15 cellular contexts compared by ENCODE assay signal in genomic region chr3:66104535-66104934, GRCh38.
DNase-seq lines count a peak whose midpoint lies in the region; ATAC-seq and TF ChIP-seq lines count a peak whose summit lies in the region.
"Had no signal": no experiment of that assay in that cellular context is flagged by ENCODE, and none has a peak within 500 bp of the region (broad histone marks: within the 10 kb centered on the region; RNA-seq: fewer than 3 reads in every experiment).

No MANE protein-coding gene starts in this region.

- H3K4me2 ChIP-seq in osteoblast (ENCODE audit: insufficient read depth, low read length), result no peak overlapping the region

- no peak overlapping the region for H3K4me3 Mint-ChIP-seq in Calu3 (ENCODE audit: low read depth, unreplicated experiment)
- H3K4me3 Mint-ChIP-seq in neural crest cell, result no peak overlapping the region
- H3K4me3 Mint-ChIP-seq: CD4-positive, CD25-positive, alpha-beta regulatory T cell; CD8-positive, alpha-beta memory T cell had no signal

- CTCF ChIA-PET in Calu3 (lab: Charles Lee), result interaction anchor here (0.6 to 0.9 kb wide), 2 partner anchors 54 to 143 kb away, joined by 3 to 4 read pairs; no protein-coding TSS in a partner anchor

- DNase-seq in Calu3 (peak; percentile 11), body of pancreas (no peak), epithelial cell of prostate (ENCODE audit: low read depth, low spot score) (peak; percentile 5), neural crest cell (ENCODE audit: low read depth, low spot score) (no peak), osteoblast (ENCODE audit: insufficient read length, low spot score, missing footprints) (no peak)
- DNase-seq: BE2C; C1 segment of cervical spinal cord; CD4-positive, CD25-positive, alpha-beta regulatory T cell; CD8-positive, alpha-beta memory T cell; COR-L47; GM23248 had no signal

- H3K9me3 Mint-ChIP-seq in Calu3 (ENCODE audit: low read depth, unreplicated experiment) (no peaks in the 10 kb centered on the region), neural crest cell (no peaks in the 10 kb centered on the region)
- H3K9me3 Mint-ChIP-seq: CD4-positive, CD25-positive, alpha-beta regulatory T cell had no signal

- intact Hi-C loops in Calu3 (cut with micrococcal nuclease; ENCODE audit: unreplicated experiment) (no loop called here), body of pancreas (cut with DNase I) (no loop called here)

- H4K20me1 ChIP-seq in osteoblast (ENCODE audit: insufficient read depth, low read length), result no peaks in the 10 kb centered on the region

- H3K4me3 ChIP-seq in body of pancreas (no peak overlapping the region), osteoblast (ENCODE audit: insufficient read depth, low read length) (no peak overlapping the region)
- H3K4me3 ChIP-seq: GM23248, HAP-1 had no signal

- H3K4me1 ChIP-seq in body of pancreas (no peaks in the 10 kb centered on the region), osteoblast (ENCODE audit: insufficient read depth, low read length) (peaks cover 13% of the 10 kb centered on the region)

- H3K36me3 Mint-ChIP-seq in Calu3 (ENCODE audit: insufficient read depth, unreplicated experiment) (no peaks in the 10 kb centered on the region), neural crest cell (ENCODE audit: low read depth) (no peaks in the 10 kb centered on the region)
- H3K36me3 Mint-ChIP-seq: CD4-positive, CD25-positive, alpha-beta regulatory T cell; CD8-positive, alpha-beta memory T cell had no signal

- TF ChIP-seq POLR2A in body of pancreas (IDR thresholded peaks at IDR 0.05), result no peak

- H2AFZ ChIP-seq in osteoblast (ENCODE audit: low read length), result no peak overlapping the region
- H2AFZ ChIP-seq: GM23248 had no signal

- H3K27ac Mint-ChIP-seq in Calu3 (ENCODE audit: unreplicated experiment) (peak overlapping the region; percentile 88), neural crest cell (ENCODE audit: unreplicated experiment) (peak overlapping the region; percentile 81)
- H3K27ac Mint-ChIP-seq: CD4-positive, CD25-positive, alpha-beta regulatory T cell; CD8-positive, alpha-beta memory T cell had no signal

- H3K27ac ChIP-seq in body of pancreas (peak overlapping the region in 2 of 4 donors; percentile 51 to 53), epithelial cell of prostate (no peak overlapping the region), osteoblast (ENCODE audit: low read depth, low read length) (no peak overlapping the region)
- H3K27ac ChIP-seq: GM23248 had no signal

- H3K27me3 Mint-ChIP-seq in Calu3 (ENCODE audit: unreplicated experiment) (no peaks in the 10 kb centered on the region), neural crest cell (ENCODE audit: low read depth) (no peaks in the 10 kb centered on the region)
- H3K27me3 Mint-ChIP-seq: CD4-positive, CD25-positive, alpha-beta regulatory T cell had no signal

- no peaks in the 10 kb centered on the region for H3K79me2 ChIP-seq in osteoblast (ENCODE audit: insufficient read depth, low read length)

- ATAC-seq in body of pancreas, result peak; percentile 71
- ATAC-seq in GM18909 (IDR thresholded peaks at IDR 0.05; ENCODE audit: poor library complexity, unreplicated experiment), result no peak
- ATAC-seq in GM18520 (IDR thresholded peaks at IDR 0.05; ENCODE audit: unreplicated experiment), result no peak
- ATAC-seq in GM19035 (IDR thresholded peaks at IDR 0.05; ENCODE audit: unreplicated experiment), result no peak

- H3K4me1 Mint-ChIP-seq in Calu3 (ENCODE audit: low read depth, unreplicated experiment) (peaks cover 18% of the 10 kb centered on the region), neural crest cell (peaks cover 21% of the 10 kb centered on the region)
- H3K4me1 Mint-ChIP-seq: CD8-positive, alpha-beta memory T cell had no signal

- BruUV-seq in Calu3 (replicated peaks; lab: Mats Ljungman, UMichigan), result no TSS peak

- H3K27me3 ChIP-seq in body of pancreas, result no peaks in the 10 kb centered on the region
- H3K27me3 ChIP-seq in osteoblast (ENCODE audit: insufficient read depth, low read length), result no peaks in the 10 kb centered on the region
- H3K27me3 ChIP-seq: BE2C had no signal

- TF ChIP-seq CTCF in Calu3 (IDR thresholded peaks at IDR 0.05; ENCODE audit: unreplicated experiment), result no peak
- no peak for TF ChIP-seq CTCF in body of pancreas (IDR thresholded peaks at IDR 0.05)
- TF ChIP-seq CTCF in neural crest cell (conservative IDR thresholded peaks at IDR 0.05), result no peak
- no peak for TF ChIP-seq CTCF in osteoblast (IDR thresholded peaks at IDR 0.05; ENCODE audit: extremely low read depth, low read depth, low read length)

- H3K9me3 ChIP-seq in body of pancreas (no peaks in the 10 kb centered on the region), osteoblast (ENCODE audit: low read depth, low read length) (no peaks in the 10 kb centered on the region)
- H3K9me3 ChIP-seq: BE2C, HAP-1 had no signal

- H3K36me3 ChIP-seq in body of pancreas (replicated peaks in 1 of 2; ENCODE audit: insufficient read depth in 1 of 2, low read depth in 2 of 2) (no peaks in the 10 kb centered on the region), osteoblast (ENCODE audit: insufficient read depth, low read length) (no peaks in the 10 kb centered on the region)
- H3K36me3 ChIP-seq: BE2C, HAP-1 had no signal

Comparison
In these comparisons a context has a peak if more than half of its experiments do, and no peak if none do; other contexts are left out.
1. DNase-seq: peak in Calu3 (single experiment) and epithelial cell of prostate (single experiment); none in body of pancreas (0 of 4), neural crest cell (single experiment) and osteoblast (single experiment).